Comparison of ENCODE assay signal across 11 cellular contexts in the genomic region with DNA sequence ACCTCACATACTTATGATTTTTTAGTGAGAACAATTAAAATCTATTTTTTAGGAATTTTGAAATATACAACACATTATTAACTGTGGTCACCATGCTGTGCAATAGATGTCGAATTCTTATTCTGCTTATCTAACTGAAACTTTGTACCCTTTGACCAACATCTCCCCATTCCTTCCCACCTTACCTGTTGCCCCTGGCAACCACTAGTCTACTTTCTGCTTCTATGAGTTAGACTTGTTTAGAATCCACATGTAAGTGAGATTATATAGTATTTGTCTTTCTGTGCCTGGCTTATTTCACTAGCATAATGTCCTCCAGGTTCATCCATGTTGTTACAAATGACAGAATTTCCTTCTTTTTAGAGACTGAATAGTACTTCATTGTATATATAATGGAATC.
"Had no signal": no experiment of that assay in that cellular context is flagged by ENCODE, and none has a peak within 500 bp of the region (broad histone marks: within the 10 kb centered on the region; RNA-seq: fewer than 3 reads in every experiment).

No MANE protein-coding gene starts in this region.

- H2AFZ ChIP-seq: GM23248, GM23338 had no signal

- H3K4me3 ChIP-seq: GM23248, GM23338, HAP-1 had no signal

- H3K4me1 ChIP-seq: HAP-1 had no signal

- H3K9me3 ChIP-seq: HAP-1 had no signal

- H3K4me2 ChIP-seq: GM23338 had no signal

- DNase-seq: GM23248, GOT3, H7, H9, HCEC 1CT, HFFc6 had no signal

- H3K9ac ChIP-seq: GM23248 had no signal

- FAIRE-seq: H1, H54 had no signal

- ATAC-seq: GM23338, HCT116 had no signal

- H3K27ac ChIP-seq: GM23248 had no signal

- H3K36me3 ChIP-seq: HAP-1 had no signal
